Comparison of ENCODE assay signal across 10 cellular contexts in genomic region chr20:63522091-63522868, GRCh38.
DNase-seq lines count a peak whose midpoint lies in the region; ATAC-seq, FAIRE-seq and TF ChIP-seq lines count a peak whose summit lies in the region.
"Had no signal": no experiment of that assay in that cellular context is flagged by ENCODE, and none has a peak within 500 bp of the region (broad histone marks: within the 10 kb centered on the region; RNA-seq: fewer than 3 reads in every experiment).

No MANE protein-coding gene starts in this region.

- no peak for DNase-seq in AG04449 (ENCODE audit: low read depth, low spot score)
- DNase-seq in coronary artery (ENCODE audit: low spot score), result no peak
- no peak for DNase-seq in D721Med (ENCODE audit: insufficient read length, low spot score)
- no peak for DNase-seq in NCI-H82 (lab: John Stamatoyannopoulos, UW)
- no peak for DNase-seq in NCI-H187 treated with DMSO at 0.1 percent for 48 hours (lab: John Stamatoyannopoulos, UW)
- DNase-seq: NK-92 treated with Interleukin-12 subunit alpha and Interleukin-12 subunit beta, amount 100 ng/mL, for 24 hours; occipital lobe had no signal

- H3K27ac ChIP-seq in HUES6 (ENCODE audit: low read depth, low read length) (no peak overlapping the region), coronary artery (no peak overlapping the region)

- H3K27me3 ChIP-seq in HUES6 (ENCODE audit: control insufficient read depth, insufficient read depth, low read length), result peaks cover 14% of the 10 kb centered on the region
- no peaks in the 10 kb centered on the region for H3K27me3 ChIP-seq in mucosa of stomach (ENCODE audit: control insufficient read depth, insufficient read depth, low read length)

- FAIRE-seq in D721Med (lab: Jason Lieb, UNC), result no peak

- H3K9ac ChIP-seq in HUES6 (ENCODE audit: low read length) (no peak overlapping the region), mucosa of stomach (ENCODE audit: low read length) (peak overlapping the region; percentile 74)

- TF ChIP-seq CTCF in AG04449 (IDR thresholded peaks at IDR 0.05; ENCODE audit: insufficient read depth, low read length, missing control alignments) (no peak), coronary artery (IDR thresholded peaks at IDR 0.05) (no peak), D721Med (IDR thresholded peaks at IDR 0.05; ENCODE audit: insufficient read depth, missing control alignments) (no peak)

- H3K4me1 ChIP-seq in HUES6 (ENCODE audit: control insufficient read depth, insufficient read depth, low read length) (peaks cover 10% of the 10 kb centered on the region), mucosa of stomach (ENCODE audit: control insufficient read depth, insufficient read depth, low read length) (peaks cover 34% of the 10 kb centered on the region)

- H3K9me3 ChIP-seq in HUES6 (ENCODE audit: control insufficient read depth, insufficient read depth, low read depth, low read length) (peaks cover 6% of the 10 kb centered on the region), mucosa of stomach (ENCODE audit: control insufficient read depth, low read length) (no peaks in the 10 kb centered on the region)

- peak overlapping the region; percentile 91 for H3K4me3 ChIP-seq in AG04449 (ENCODE audit: low read depth, low read length)
- H3K4me3 ChIP-seq in HUES6 (ENCODE audit: low read depth, low read length), result peak overlapping the region; percentile 9; the same call in 1 of the 2 replicates
- H3K4me3 ChIP-seq in coronary artery, result peak overlapping the region; percentile 88
- H3K4me3 ChIP-seq in mucosa of stomach (ENCODE audit: low read length), result peak overlapping the region; percentile 45

- H3K36me3 ChIP-seq in HUES6 (ENCODE audit: control insufficient read depth, insufficient read depth, low read length), result peaks cover 19% of the 10 kb centered on the region
- H3K36me3 ChIP-seq in mucosa of stomach (ENCODE audit: control insufficient read depth, insufficient read depth, low read length), result peaks cover 11% of the 10 kb centered on the region

- CTCF ChIA-PET in AG04449 (lab: Yijun Ruan, JAX), result interaction anchor here (0.8 to 3.4 kb wide), 4 partner anchors 15 to 452 kb away, joined by 3 to 34 read pairs (median 4); partner anchors contain the start of gene PTK6

- no peak for ATAC-seq in HG02840 (IDR thresholded peaks at IDR 0.05; ENCODE audit: low FRiP score, unreplicated experiment)

- POLR2A ChIA-PET in AG04449 (lab: Yijun Ruan, JAX), result interaction anchor here (1.1 to 2.0 kb wide), 3 partner anchors 7 to 25 kb away, joined by 3 to 7 read pairs (median 6); no protein-coding TSS in a partner anchor

Comparison
In these comparisons a context has a peak if more than half of its experiments do, and no peak if none do; other contexts are left out.
1. H3K4me3 ChIP-seq: peak in every context shown above with its lines; median percentile 91 in AG04449; 88 in coronary artery; 45 in mucosa of stomach; 9 in HUES6.